13 cellular contexts compared by ENCODE assay signal in genomic region chr19:41588497-41589209, GRCh38. TPM values are rescaled to one million over a fixed set of nuclear protein-coding genes. Genes with fewer than 3 reads are reported as not detected.
DNase-seq lines count a peak whose midpoint lies in the region; ATAC-seq and TF ChIP-seq lines count a peak whose summit lies in the region.
"Had no signal": no experiment of that assay in that cellular context is flagged by ENCODE, and none has a peak within 500 bp of the region (broad histone marks: within the 10 kb centered on the region; RNA-seq: fewer than 3 reads in every experiment).

No MANE protein-coding gene starts in this region.

- in situ Hi-C loops in KBM-7 (cut with MboI; ENCODE audit: low pct_unique_long_range_greater_than_20kb, low sequenced_read_pairs): no loop called here

- no peak for TF ChIP-seq CTCF in Peyer's patch (IDR thresholded peaks at IDR 0.05)

- ATAC-seq in left colon (peak; percentile 52), GM19395 (IDR thresholded peaks at IDR 0.05; ENCODE audit: unreplicated experiment) (no peak), GM19328 (IDR thresholded peaks at IDR 0.05; ENCODE audit: unreplicated experiment) (no peak)
- ATAC-seq: psoas muscle had no signal

- peaks cover 2% of the 10 kb centered on the region for H3K9me3 ChIP-seq in adipocyte (ENCODE audit: control insufficient read depth, low read length)
- no peaks in the 10 kb centered on the region for H3K9me3 ChIP-seq in Peyer's patch
- H3K9me3 ChIP-seq: psoas muscle, SJSA1 had no signal

- H3K4me3 ChIP-seq in adipocyte (ENCODE audit: low read length) (no peak overlapping the region), Peyer's patch (no peak overlapping the region)
- H3K4me3 ChIP-seq: heart right ventricle, psoas muscle, SJSA1 had no signal

- H3K9ac ChIP-seq in adipocyte (ENCODE audit: low read length): no peak overlapping the region

- no peak for TF ChIP-seq POLR2A in Peyer's patch (IDR thresholded peaks at IDR 0.05)

- H3K4me1 ChIP-seq in adipocyte (ENCODE audit: control insufficient read depth, insufficient read depth, low read length) (peaks cover 5% of the 10 kb centered on the region), Peyer's patch (no peaks in the 10 kb centered on the region)
- H3K4me1 ChIP-seq: heart right ventricle, psoas muscle, SJSA1 had no signal

- DNase-seq in EH (ENCODE audit: low read depth): peak; percentile 57
- peak; percentile 25 for DNase-seq in KBM-7
- DNase-seq in adipocyte (ENCODE audit: low read depth): peak; percentile 53
- peak in 1 of 2 donors; percentile 37 for DNase-seq in left colon
- DNase-seq in substantia nigra (lab: John Stamatoyannopoulos, UW): no peak
- no peak for DNase-seq in Peyer's patch
- DNase-seq: activated gamma-delta T cell, GDM1, psoas muscle had no signal

- intact Hi-C loops in left colon (cut with DNase I, micrococcal nuclease): no loop called here

- H3K27me3 ChIP-seq in adipocyte (replicated peaks; ENCODE audit: control insufficient read depth, insufficient read depth, low read length): peaks cover 14% of the 10 kb centered on the region
- no peaks in the 10 kb centered on the region for H3K27me3 ChIP-seq in Peyer's patch
- H3K27me3 ChIP-seq: SJSA1 had no signal

- H3K27ac ChIP-seq in substantia nigra (ENCODE audit: low read depth, low read length, poor library complexity, severe bottlenecking) (no peak overlapping the region), Peyer's patch (no peak overlapping the region)
- H3K27ac ChIP-seq: heart right ventricle, psoas muscle, SJSA1 had no signal

- no peaks in the 10 kb centered on the region for H3K36me3 ChIP-seq in adipocyte (ENCODE audit: control insufficient read depth, insufficient read depth, low read length, severe bottlenecking)
- no peaks in the 10 kb centered on the region for H3K36me3 ChIP-seq in Peyer's patch
- H3K36me3 ChIP-seq: SJSA1 had no signal

RNA-seq across cellular contexts. Expression of gene CEACAM21, which starts 12.7 kb away (rescaled TPM):
- total RNA-seq in left colon: 1 to 10 TPM in 1 of 2 donors, not detected in 1; 1.5 TPM
- 1 to 10 TPM in 3 of 4 donors, not detected in 1; 1.7 to 9.9 (median 2.5) TPM for total RNA-seq in Peyer's patch
- total RNA-seq: SJSA1 had no signal

RNA-seq across cellular contexts. Expression of gene CEACAM4, which starts 38.2 kb away (rescaled TPM):
- total RNA-seq in left colon: under 1 TPM; 0.22 to 0.24 TPM
- total RNA-seq in Peyer's patch: not detected
- total RNA-seq: SJSA1 had no signal

Comparison
In these comparisons a context has a peak if more than half of its experiments do, and no peak if none do; other contexts are left out.
1. DNase-seq: peak in EH (single experiment), KBM-7 (single experiment) and adipocyte (single experiment); none in substantia nigra (0 of 49) and Peyer's patch (0 of 3).